ENCODE assay signal across 9 cellular contexts in the genomic region with DNA sequence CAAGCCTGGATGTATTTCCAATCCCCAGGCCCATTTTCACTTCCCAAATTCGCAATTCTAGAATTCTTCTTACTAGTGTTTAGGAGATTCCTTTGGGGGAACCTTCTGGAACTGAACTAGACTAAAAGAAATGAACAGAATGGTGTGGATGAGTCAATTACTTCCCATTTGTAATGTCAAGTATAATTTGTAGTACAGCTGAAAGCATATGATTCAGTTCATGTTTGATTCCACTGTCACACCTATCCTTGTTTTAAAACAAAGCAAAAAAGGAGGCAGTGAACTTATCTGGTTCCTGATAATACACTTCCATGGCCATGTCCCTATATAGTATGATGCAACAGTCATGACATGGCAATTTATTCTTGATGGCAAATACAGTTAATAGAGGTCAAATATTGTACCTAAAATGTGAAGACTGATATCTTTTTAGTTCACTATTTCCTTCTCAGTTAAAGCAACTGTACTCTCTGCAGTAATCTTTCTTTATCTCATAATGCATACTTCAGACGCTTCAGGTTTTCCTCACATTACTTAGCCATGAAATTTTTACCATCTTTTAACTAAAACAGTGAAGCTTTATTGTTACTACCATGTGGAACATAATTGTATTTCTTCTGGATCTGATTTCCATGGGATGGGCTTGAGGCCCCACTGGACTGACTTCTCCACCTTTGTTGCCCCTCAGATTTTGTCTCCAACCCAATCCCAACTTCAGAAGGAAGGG. TPM values are rescaled to one million over a fixed set of nuclear protein-coding genes. Genes with fewer than 3 reads are reported as not detected.
A peak's percentile ranks its signal among the peaks of the same experiment; 100 is the strongest.
DNase-seq lines count a peak whose midpoint lies in the region; ATAC-seq, FAIRE-seq and TF ChIP-seq lines count a peak whose summit lies in the region.
"Had no signal": no experiment of that assay in that cellular context is flagged by ENCODE, and none has a peak within 500 bp of the region (broad histone marks: within the 10 kb centered on the region; RNA-seq: fewer than 3 reads in every experiment).

No MANE protein-coding gene starts in this region.

- H3K36me3 Mint-ChIP-seq in activated naive CD4-positive, alpha-beta T cell treated with anti-CD3 and anti-CD28 coated beads, Interleukin-2, amount 10 ng/mL, durations not matched to agents 7 days and 5 days, result peaks cover 31% of the 10 kb centered on the region
- no peaks in the 10 kb centered on the region for H3K36me3 Mint-ChIP-seq in activated naive CD8-positive, alpha-beta T cell

- peaks cover 3 to 55% of the 10 kb centered on the region in 2 donors for H3K36me3 ChIP-seq in left lung
- H3K36me3 ChIP-seq in thoracic aorta, result peaks cover 4% of the 10 kb centered on the region

- peak overlapping the region; percentile 74 to 85 for H3K27ac ChIP-seq in left lung
- peak overlapping the region; percentile 77 to 80 for H3K27ac ChIP-seq in thoracic aorta

- H3K9me3 ChIP-seq in left lung, result no peaks in the 10 kb centered on the region
- no peaks in the 10 kb centered on the region for H3K9me3 ChIP-seq in thoracic aorta

- peaks cover under 1% of the 10 kb centered on the region for H3K27me3 Mint-ChIP-seq in activated naive CD4-positive, alpha-beta T cell treated with anti-CD3 and anti-CD28 coated beads, Interleukin-2, amount 10 ng/mL, durations not matched to agents 7 days and 5 days
- H3K27me3 Mint-ChIP-seq in activated naive CD8-positive, alpha-beta T cell, result no peaks in the 10 kb centered on the region

- H3K27me3 ChIP-seq in left lung (no peaks in the 10 kb centered on the region), thoracic aorta (replicated peaks; ENCODE audit: insufficient read depth) (no peaks in the 10 kb centered on the region)

- CTCF ChIA-PET in activated naive CD4-positive, alpha-beta T cell treated with anti-CD3 and anti-CD28 coated beads, Interleukin-2, amount 10 ng/mL, durations not matched to agents 7 days and 5 days (lab: Charles Lee), result interaction anchor here (0.8 to 5.0 kb wide), 7 partner anchors 12 to 151 kb away, joined by 3 to 26 read pairs (median 3); a partner anchor contains a TSS

- TF ChIP-seq CTCF in left lung (IDR thresholded peaks at IDR 0.05) (no peak), thoracic aorta (IDR thresholded peaks at IDR 0.05) (no peak)

- ATAC-seq in left lung (no peak), thoracic aorta (ENCODE audit: insufficient number of reproducible peaks, low FRiP score, low read depth) (no peak)

- peaks cover 32% of the 10 kb centered on the region for H3K4me1 Mint-ChIP-seq in activated naive CD4-positive, alpha-beta T cell treated with anti-CD3 and anti-CD28 coated beads, Interleukin-2, amount 10 ng/mL, durations not matched to agents 7 days and 5 days
- peaks cover 28% of the 10 kb centered on the region for H3K4me1 Mint-ChIP-seq in activated naive CD8-positive, alpha-beta T cell (ENCODE audit: low read depth)

- H3K4me1 ChIP-seq in left lung (peaks cover 0 to 56% of the 10 kb centered on the region in 2 donors), thoracic aorta (ENCODE audit: control insufficient read depth in 1 of 2, low read depth in 2 of 2) (peaks cover 25 to 35% of the 10 kb centered on the region in 2 donors)

- peak overlapping the region; percentile 87 for H3K4me3 Mint-ChIP-seq in activated naive CD4-positive, alpha-beta T cell treated with anti-CD3 and anti-CD28 coated beads, Interleukin-2, amount 10 ng/mL, durations not matched to agents 7 days and 5 days
- H3K4me3 Mint-ChIP-seq in activated naive CD8-positive, alpha-beta T cell, result peak overlapping the region; percentile 98

- FAIRE-seq in GM19239 (lab: Jason Lieb, UNC), result no peak

- H3K9me3 Mint-ChIP-seq in activated naive CD4-positive, alpha-beta T cell treated with anti-CD3 and anti-CD28 coated beads, Interleukin-2, amount 10 ng/mL, durations not matched to agents 7 days and 5 days, result no peaks in the 10 kb centered on the region
- no peaks in the 10 kb centered on the region for H3K9me3 Mint-ChIP-seq in activated naive CD8-positive, alpha-beta T cell (ENCODE audit: low read depth)

- no peak for DNase-seq in activated naive CD4-positive, alpha-beta T cell treated with anti-CD3 and anti-CD28 coated beads, Interleukin-2, amount 10 ng/mL, durations not matched to agents 7 days and 5 days
- DNase-seq in activated naive CD4-positive, alpha-beta T cell treated with Interleukin-2 at 50 U/mL for 16 hours, result no peak
- no peak for DNase-seq in left lung
- no peak for DNase-seq in thoracic aorta (ENCODE audit: low spot score)
- DNase-seq in NCI-H1436 treated with DMSO at 0.1 percent for 48 hours (lab: John Stamatoyannopoulos, UW), result no peak
- no peak for DNase-seq in GM19239 (ENCODE audit: insufficient read length, low spot score)
- DNase-seq in NCI-H510A (lab: John Stamatoyannopoulos, UW), result no peak
- DNase-seq: EL had no signal

- intact Hi-C loops in left lung (cut with DNase I), result loop anchor here in 1 of 2 donors (5.0 kb wide), 1 partner anchor 76 kb away; no protein-coding TSS in a partner anchor

- H3K4me3 ChIP-seq in left lung (peak overlapping the region in 1 of 2 donors; percentile 95), thoracic aorta (peak overlapping the region; percentile 81)

- no peak overlapping the region for H3K27ac Mint-ChIP-seq in activated naive CD4-positive, alpha-beta T cell treated with anti-CD3 and anti-CD28 coated beads, Interleukin-2, amount 10 ng/mL, durations not matched to agents 7 days and 5 days
- H3K27ac Mint-ChIP-seq in activated naive CD8-positive, alpha-beta T cell, result peak overlapping the region; percentile 23

RNA-seq across cellular contexts. Expression of a gene that starts 1.9 kb away (rescaled TPM):
- total RNA-seq in left lung (100 to 1,000 TPM; 145 to 213 TPM), thoracic aorta (10 to 100 TPM; 40.9 to 41.0 TPM)

RNA-seq across cellular contexts. Expression of a gene that starts 13.1 kb away (rescaled TPM):
- total RNA-seq in left lung (10 to 100 TPM; 23.8 to 31.6 TPM), thoracic aorta (10 to 100 TPM; 18.0 to 29.4 TPM)
